ENCODE assay signal across 8 cellular contexts in the genomic region with DNA sequence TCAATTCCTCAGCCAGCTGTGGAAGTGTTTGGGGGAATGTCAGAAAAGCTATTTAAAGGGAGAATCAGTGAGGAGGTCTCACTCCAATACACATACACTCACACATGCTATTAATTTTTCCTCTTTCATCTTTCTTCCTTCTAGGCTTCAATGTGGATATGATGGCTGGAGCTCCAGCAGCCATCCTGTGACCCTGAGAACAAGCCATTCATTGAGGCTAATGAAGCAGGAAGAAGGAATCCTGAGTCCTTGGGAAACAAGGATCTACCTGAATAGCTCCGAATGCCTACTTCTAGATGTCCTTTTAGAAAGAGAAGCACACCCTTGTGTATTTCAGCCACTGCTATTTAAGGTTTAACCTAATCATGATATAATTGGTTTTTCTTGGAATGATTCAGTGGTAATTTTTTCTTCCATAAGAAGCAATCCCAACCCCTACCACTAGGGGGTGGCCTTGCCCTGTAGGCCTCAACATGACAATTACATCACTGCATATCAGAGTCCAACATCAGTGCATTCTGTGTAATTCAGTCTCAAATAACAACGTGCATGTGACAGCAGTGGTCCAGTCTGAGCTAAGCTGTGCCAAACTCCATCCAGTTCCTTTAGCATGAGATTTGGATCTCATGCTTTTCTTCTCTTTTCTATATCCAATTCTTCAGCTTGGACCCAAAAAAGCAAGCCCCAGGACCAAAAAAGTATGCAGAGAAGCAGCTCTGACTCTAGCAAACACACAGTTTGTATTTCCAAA.
DNase-seq lines count a peak whose midpoint lies in the region; ATAC-seq lines count a peak whose summit lies in the region.

No MANE protein-coding gene starts in this region.

- POLR2A ChIA-PET in activated CD4-positive, alpha-beta memory T cell treated with anti-CD3 and anti-CD28 coated beads for 36 hours (lab: Charles Lee), result interaction anchor here (0.9 to 1.4 kb wide), 4 partner anchors 106 to 246 kb away, joined by 3 to 4 read pairs (median 3); no protein-coding TSS in a partner anchor

- ATAC-seq in GM18498 (IDR thresholded peaks at IDR 0.05; ENCODE audit: unreplicated experiment), result peak; percentile 58
- peak; percentile 39 for ATAC-seq in HG03103 (IDR thresholded peaks at IDR 0.05; ENCODE audit: low read depth, unreplicated experiment)

- H3K4me1 Mint-ChIP-seq in activated CD4-positive, alpha-beta memory T cell treated with anti-CD3 and anti-CD28 coated beads for 36 hours (ENCODE audit: low read depth), result peaks cover 30% of the 10 kb centered on the region

- peak; percentile 63 for DNase-seq in ACHN
- peak; percentile 19 for DNase-seq in NCI-H510A (lab: John Stamatoyannopoulos, UW)
- peak; percentile 73 for DNase-seq in activated CD4-positive, alpha-beta memory T cell treated with anti-CD3 and anti-CD28 coated beads for 36 hours
- DNase-seq in ecto neural progenitor cell (ENCODE audit: low spot score), result peak; percentile 58
- DNase-seq in middle frontal gyrus (ENCODE audit: extremely low spot score, low spot score), result peak; percentile 69
- DNase-seq in stimulated activated CD8-positive, alpha-beta memory T cell treated with anti-CD3 and anti-CD28 coated beads, Interleukin-7, amount 100 ng/mL, for 1 hour (ENCODE audit: low read depth in 2 of 2), result peak; percentile 16 to 53

- H3K36me3 Mint-ChIP-seq in activated CD4-positive, alpha-beta memory T cell treated with anti-CD3 and anti-CD28 coated beads for 36 hours, result no peaks in the 10 kb centered on the region

- CTCF ChIA-PET in activated CD4-positive, alpha-beta memory T cell treated with anti-CD3 and anti-CD28 coated beads for 36 hours (lab: Charles Lee), result interaction anchor here (0.6 to 6.0 kb wide), 54 partner anchors 9 to 792 kb away, joined by 3 to 208 read pairs (median 4); a partner anchor contains a TSS

- H3K27me3 Mint-ChIP-seq in activated CD4-positive, alpha-beta memory T cell treated with anti-CD3 and anti-CD28 coated beads for 36 hours, result no peaks in the 10 kb centered on the region

- intact Hi-C loops in activated CD4-positive, alpha-beta memory T cell treated with anti-CD3 and anti-CD28 coated beads for 36 hours (cut with micrococcal nuclease), result loop anchor here (1.0 to 5.0 kb wide), 9 partner anchors 83 to 791 kb away; a partner anchor contains a TSS

- no peaks in the 10 kb centered on the region for H3K9me3 Mint-ChIP-seq in activated CD4-positive, alpha-beta memory T cell treated with anti-CD3 and anti-CD28 coated beads for 36 hours

- no peak overlapping the region for H3K27ac Mint-ChIP-seq in activated CD4-positive, alpha-beta memory T cell treated with anti-CD3 and anti-CD28 coated beads for 36 hours

- in situ Hi-C loops in ACHN (cut with HindIII; ENCODE audit: low pct_ligation_motif_present, low pct_unique_long_range_greater_than_20kb, low sequenced_read_pairs), result no loop called here

- H3K4me3 Mint-ChIP-seq in activated CD4-positive, alpha-beta memory T cell treated with anti-CD3 and anti-CD28 coated beads for 36 hours, result no peak overlapping the region

Comparison
In these comparisons a context has a peak if more than half of its experiments do, and no peak if none do; other contexts are left out.
1. Peak in every context shown above with its lines: DNase-seq and ATAC-seq.
2. DNase-seq: peak in every context shown above with its lines; median percentile 73 in activated CD4-positive, alpha-beta memory T cell treated with anti-CD3 and anti-CD28 coated beads for 36 hours; 69 in middle frontal gyrus; 63 in ACHN; 58 in ecto neural progenitor cell; 34 in stimulated activated CD8-positive, alpha-beta memory T cell treated with anti-CD3 and anti-CD28 coated beads, Interleukin-7, amount 100 ng/mL, for 1 hour; 19 in NCI-H510A.